In genomic region chr5:153618857-153619256, GRCh38 we compare ENCODE assay signal across 24 cellular contexts.
A peak's percentile ranks its signal among the peaks of the same experiment; 100 is the strongest.
DNase-seq lines count a peak whose midpoint lies in the region; ATAC-seq, FAIRE-seq and TF ChIP-seq lines count a peak whose summit lies in the region.
"Had no signal": no experiment of that assay in that cellular context is flagged by ENCODE, and none has a peak within 500 bp of the region (broad histone marks: within the 10 kb centered on the region; RNA-seq: fewer than 3 reads in every experiment).

No MANE protein-coding gene starts in this region.

- TF ChIP-seq CTCF in MCF 10A (IDR thresholded peaks at IDR 0.05; ENCODE audit: unreplicated experiment) (no peak), breast epithelium (IDR thresholded peaks at IDR 0.05) (no peak), astrocyte (IDR thresholded peaks at IDR 0.05; ENCODE audit: insufficient read depth, low read depth, low read length) (no peak)

- H3K4me1 Mint-ChIP-seq in MCF 10A (ENCODE audit: insufficient read depth, unreplicated experiment) (peaks cover 22% of the 10 kb centered on the region), astrocyte (ENCODE audit: low read depth, unreplicated experiment) (peaks cover 34% of the 10 kb centered on the region)
- H3K4me1 Mint-ChIP-seq: activated naive CD8-positive, alpha-beta T cell treated with anti-CD3 and anti-CD28 coated beads, Interleukin-2, amount 10 ng/mL, durations not matched to agents 7 days and 5 days; IgD-negative memory B cell; memory B cell had no signal

- H3K27me3 Mint-ChIP-seq in MCF 10A (ENCODE audit: insufficient read depth, unreplicated experiment) = no peaks in the 10 kb centered on the region
- no peaks in the 10 kb centered on the region for H3K27me3 Mint-ChIP-seq in astrocyte (ENCODE audit: low read depth, unreplicated experiment)
- H3K27me3 Mint-ChIP-seq: IgD-negative memory B cell had no signal

- H3K9me3 ChIP-seq in breast epithelium (no peaks in the 10 kb centered on the region), astrocyte (ENCODE audit: insufficient read depth, low read depth, low read length) (no peaks in the 10 kb centered on the region), aorta (ENCODE audit: control insufficient read depth, low read length) (no peaks in the 10 kb centered on the region)

- H2AFZ ChIP-seq in astrocyte (ENCODE audit: low read depth, low read length) = no peak overlapping the region
- H2AFZ ChIP-seq: GM23338 had no signal

- BruUV-seq in MCF 10A (replicated peaks; lab: Mats Ljungman, UMichigan) = no TSS peak

- H3K36me3 Mint-ChIP-seq in MCF 10A (ENCODE audit: insufficient read depth, unreplicated experiment) (no peaks in the 10 kb centered on the region), astrocyte (ENCODE audit: low read depth, unreplicated experiment) (peaks cover 2% of the 10 kb centered on the region)
- H3K36me3 Mint-ChIP-seq: activated naive CD8-positive, alpha-beta T cell treated with anti-CD3 and anti-CD28 coated beads, Interleukin-2, amount 10 ng/mL, durations not matched to agents 7 days and 5 days; IgD-negative memory B cell; memory B cell had no signal

- peak; percentile 82 for FAIRE-seq in astrocyte (lab: Jason Lieb, UNC)
- FAIRE-seq: GM18507 had no signal

- CTCF ChIA-PET in MCF 10A (lab: Yijun Ruan, JAX) = no interaction called here

- no peak overlapping the region for H3K9ac ChIP-seq in astrocyte (ENCODE audit: low read length)

- intact Hi-C loops in MCF 10A (cut with micrococcal nuclease) = no loop called here
- intact Hi-C loops in breast epithelium (cut with DNase I; ENCODE audit: low total_unique reads) = no loop called here
- intact Hi-C loops in aorta (cut with DNase I) = no loop called here

- no peaks in the 10 kb centered on the region for H3K79me2 ChIP-seq in astrocyte (ENCODE audit: insufficient read depth, low read length)

- no peaks in the 10 kb centered on the region for H3K4me1 ChIP-seq in breast epithelium
- H3K4me1 ChIP-seq in astrocyte (ENCODE audit: insufficient read depth, low read length) = peaks cover 25% of the 10 kb centered on the region
- no peaks in the 10 kb centered on the region for H3K4me1 ChIP-seq in aorta (ENCODE audit: control insufficient read depth in 1 of 2, insufficient read depth in 2 of 2, low read length in 2 of 2)

- no peaks in the 10 kb centered on the region for H3K9me3 Mint-ChIP-seq in MCF 10A (ENCODE audit: unreplicated experiment)
- peaks cover 1% of the 10 kb centered on the region for H3K9me3 Mint-ChIP-seq in astrocyte (ENCODE audit: unreplicated experiment)
- H3K9me3 Mint-ChIP-seq: activated naive CD8-positive, alpha-beta T cell treated with anti-CD3 and anti-CD28 coated beads, Interleukin-2, amount 10 ng/mL, durations not matched to agents 7 days and 5 days; activated T-helper 1 cell treated with anti-CD3 and anti-CD28 coated beads, Interleukin-12 subunit alpha, Interleukin-12 subunit beta, Interleukin-2, Interleukin-4 antibody, amounts not matched to agents 30 ng/mL and 10 ng/mL and 1 ng/mL, durations not matched to agents 14 hours and 24 hours and 36 hours; GM23338; T-helper 1 cell treated with Interleukin-12 subunit alpha and Interleukin-12 subunit beta and Interleukin-4 antibody, amounts not matched to agents 30 μg/mL and 1 μg/mL, for 36 hours had no signal

- H3K27me3 ChIP-seq in breast epithelium (no peaks in the 10 kb centered on the region), astrocyte (ENCODE audit: insufficient read depth, low read length) (no peaks in the 10 kb centered on the region), aorta (ENCODE audit: control insufficient read depth in 1 of 2, insufficient read depth in 2 of 2, low read length in 1 of 2) (no peaks in the 10 kb centered on the region)
- H3K27me3 ChIP-seq: cardiac muscle cell had no signal

- no peaks in the 10 kb centered on the region for H4K20me1 ChIP-seq in astrocyte (ENCODE audit: insufficient read depth, low read length)

- H3K4me3 Mint-ChIP-seq in MCF 10A (ENCODE audit: unreplicated experiment) (no peak overlapping the region), astrocyte (ENCODE audit: unreplicated experiment) (no peak overlapping the region)
- H3K4me3 Mint-ChIP-seq: activated naive CD8-positive, alpha-beta T cell treated with anti-CD3 and anti-CD28 coated beads, Interleukin-2, amount 10 ng/mL, durations not matched to agents 7 days and 5 days; activated T-helper 1 cell treated with anti-CD3 and anti-CD28 coated beads, Interleukin-12 subunit alpha, Interleukin-12 subunit beta, Interleukin-2, Interleukin-4 antibody, amounts not matched to agents 30 ng/mL and 10 ng/mL and 1 ng/mL, durations not matched to agents 14 hours and 24 hours and 36 hours; CD4-positive, alpha-beta T cell; GM23338; IgD-negative memory B cell; memory B cell; T-helper 1 cell treated with Interleukin-12 subunit alpha and Interleukin-12 subunit beta and Interleukin-4 antibody, amounts not matched to agents 30 μg/mL and 1 μg/mL, for 36 hours had no signal

- no peak overlapping the region for H3K4me2 ChIP-seq in astrocyte (ENCODE audit: low read length)
- H3K4me2 ChIP-seq: GM23338 had no signal

- no peak overlapping the region for H3K27ac ChIP-seq in breast epithelium
- H3K27ac ChIP-seq in astrocyte (ENCODE audit: low read depth, low read length) = peak overlapping the region; percentile 32
- H3K27ac ChIP-seq in aorta (ENCODE audit: low read depth in 1 of 2, low read length in 2 of 2) = no peak overlapping the region
- H3K27ac ChIP-seq: 22Rv1, cardiac muscle cell had no signal

- ATAC-seq in HG03378 (IDR thresholded peaks at IDR 0.05; ENCODE audit: unreplicated experiment) = no peak
- ATAC-seq in aorta (ENCODE audit: low FRiP score) = no peak
- ATAC-seq: GM23338 had no signal

- H3K4me3 ChIP-seq in breast epithelium = no peak overlapping the region
- no peak overlapping the region for H3K4me3 ChIP-seq in astrocyte (ENCODE audit: insufficient read depth, low read depth, low read length)
- no peak overlapping the region for H3K4me3 ChIP-seq in aorta (ENCODE audit: low read length in 2 of 2)
- H3K4me3 ChIP-seq: cardiac muscle cell, GM23338 had no signal

- TF ChIP-seq POLR2A in breast epithelium (IDR thresholded peaks at IDR 0.05) = no peak

- H3K27ac Mint-ChIP-seq in MCF 10A (ENCODE audit: low read depth, unreplicated experiment) (peak overlapping the region; percentile 57), astrocyte (ENCODE audit: unreplicated experiment) (peak overlapping the region; percentile 94)
- H3K27ac Mint-ChIP-seq: activated naive CD8-positive, alpha-beta T cell treated with anti-CD3 and anti-CD28 coated beads, Interleukin-2, amount 10 ng/mL, durations not matched to agents 7 days and 5 days; activated T-helper 1 cell treated with anti-CD3 and anti-CD28 coated beads, Interleukin-12 subunit alpha, Interleukin-12 subunit beta, Interleukin-2, Interleukin-4 antibody, amounts not matched to agents 30 ng/mL and 10 ng/mL and 1 ng/mL, durations not matched to agents 14 hours and 24 hours and 36 hours; CD4-positive, alpha-beta T cell; GM23338; IgD-negative memory B cell; memory B cell; T-helper 1 cell treated with Interleukin-12 subunit alpha and Interleukin-12 subunit beta and Interleukin-4 antibody, amounts not matched to agents 30 μg/mL and 1 μg/mL, for 36 hours had no signal

- H3K36me3 ChIP-seq in breast epithelium (no peaks in the 10 kb centered on the region), astrocyte (ENCODE audit: insufficient read depth, low read length) (no peaks in the 10 kb centered on the region), aorta (ENCODE audit: control insufficient read depth in 1 of 2, insufficient read depth in 2 of 2, low read length in 1 of 2) (no peaks in the 10 kb centered on the region)
- H3K36me3 ChIP-seq: cardiac muscle cell had no signal

- POLR2A ChIA-PET in MCF 10A (lab: Yijun Ruan, JAX) = no interaction called here

- DNase-seq in MCF 10A (ENCODE audit: unreplicated experiment) (no peak), breast epithelium (ENCODE audit: low spot score in 2 of 2) (no peak), astrocyte (ENCODE audit: low read depth) (peak; percentile 55), iris pigment epithelial cell (ENCODE audit: low read depth) (peak; percentile 62), RPMI8226 (no peak), NCI-H2107 treated with DMSO at 0.1 percent for 48 hours (lab: John Stamatoyannopoulos, UW; ENCODE audit: unreplicated experiment) (no peak), aorta (no peak)
- DNase-seq: activated CD4-positive, CD25-positive, alpha-beta regulatory T cell; activated naive CD8-positive, alpha-beta T cell treated with anti-CD3 and anti-CD28 coated beads, Interleukin-2, amount 10 ng/mL, durations not matched to agents 7 days and 5 days; CD4-positive, alpha-beta T cell; DMS79 treated with DMSO at 0.1 percent for 48 hours; NCI-H1930; NCI-H510A treated with DMSO at 0.1 percent for 48 hours; Right ventricle myocardium superior; stimulated activated CD4-positive, alpha-beta T cell treated with anti-CD3 and anti-CD28 coated beads, Interleukin-12 subunit alpha, Interleukin-12 subunit beta, amount 100 ng/mL, for 4 hours had no signal

Comparison
In these comparisons a context has a peak if more than half of its experiments do, and no peak if none do; other contexts are left out.
1. DNase-seq: peak in astrocyte (single experiment) and iris pigment epithelial cell (single experiment); none in MCF 10A (single experiment), breast epithelium (0 of 2), RPMI8226 (single experiment), NCI-H2107 treated with DMSO at 0.1 percent for 48 hours (single experiment) and aorta (0 of 2).